ENCODE assay signal across 13 cellular contexts in genomic region chr15:49471733-49472132, GRCh38. TPM values are rescaled to one million over a fixed set of nuclear protein-coding genes. Genes with fewer than 3 reads are reported as not detected.
DNase-seq lines count a peak whose midpoint lies in the region; ATAC-seq and TF ChIP-seq lines count a peak whose summit lies in the region.
"Had no signal": no experiment of that assay in that cellular context is flagged by ENCODE, and none has a peak within 500 bp of the region (broad histone marks: within the 10 kb centered on the region; RNA-seq: fewer than 3 reads in every experiment).

No MANE protein-coding gene starts in this region.

- TF ChIP-seq POLR2A in uterus (IDR thresholded peaks at IDR 0.05): no peak

- ATAC-seq in activated naive CD8-positive, alpha-beta T cell treated with anti-CD3 and anti-CD28 coated beads, Interleukin-2, amount 50 U/mL, for 24 hours: no peak
- ATAC-seq in HG02852 (IDR thresholded peaks at IDR 0.05; ENCODE audit: unreplicated experiment): peak; percentile 75
- ATAC-seq: stimulated activated memory B cell treated with anti-CD40 and anti-IgM and Interleukin-4, amounts not matched to agents 10 μg/mL and 1 μg/mL and 100 μg/mL, for 72 hours had no signal

- H3K27ac ChIP-seq in uterus: peak overlapping the region; percentile 71 to 85
- H3K27ac ChIP-seq: epithelial cell of prostate, SJCRH30 had no signal

- no peaks in the 10 kb centered on the region for H3K36me3 ChIP-seq in uterus

- H3K4me1 ChIP-seq in uterus: peaks cover 0 to 10% of the 10 kb centered on the region in 2 donors
- H3K4me1 ChIP-seq: SJCRH30 had no signal

- intact Hi-C loops in uterus (cut with DNase I; ENCODE audit: low total_unique reads): no loop called here

- no peaks in the 10 kb centered on the region for H3K9me3 Mint-ChIP-seq in activated naive CD8-positive, alpha-beta T cell treated with anti-CD3 and anti-CD28 coated beads for 36 hours
- H3K9me3 Mint-ChIP-seq in activated naive CD8-positive, alpha-beta T cell treated with anti-CD3 and anti-CD28 coated beads, Interleukin-2, amount 50 U/mL, for 24 hours: no peaks in the 10 kb centered on the region
- H3K9me3 Mint-ChIP-seq: stimulated activated memory B cell treated with anti-CD40 and anti-IgM and Interleukin-4, amounts not matched to agents 10 μg/mL and 1 μg/mL and 100 μg/mL, for 72 hours had no signal

- H3K9me3 ChIP-seq in uterus: no peaks in the 10 kb centered on the region
- H3K9me3 ChIP-seq: SJCRH30 had no signal

- H3K4me3 Mint-ChIP-seq in activated naive CD8-positive, alpha-beta T cell treated with anti-CD3 and anti-CD28 coated beads for 36 hours: no peak overlapping the region
- no peak overlapping the region for H3K4me3 Mint-ChIP-seq in activated naive CD8-positive, alpha-beta T cell treated with anti-CD3 and anti-CD28 coated beads, Interleukin-2, amount 50 U/mL, for 24 hours
- H3K4me3 Mint-ChIP-seq: stimulated activated memory B cell treated with anti-CD40 and anti-IgM and Interleukin-4, amounts not matched to agents 10 μg/mL and 1 μg/mL and 100 μg/mL, for 72 hours had no signal

- H3K36me3 Mint-ChIP-seq in activated naive CD8-positive, alpha-beta T cell treated with anti-CD3 and anti-CD28 coated beads for 36 hours: no peaks in the 10 kb centered on the region
- H3K36me3 Mint-ChIP-seq in activated naive CD8-positive, alpha-beta T cell treated with anti-CD3 and anti-CD28 coated beads, Interleukin-2, amount 50 U/mL, for 24 hours (ENCODE audit: low read depth): no peaks in the 10 kb centered on the region
- H3K36me3 Mint-ChIP-seq: stimulated activated memory B cell treated with anti-CD40 and anti-IgM and Interleukin-4, amounts not matched to agents 10 μg/mL and 1 μg/mL and 100 μg/mL, for 72 hours had no signal

- H3K27me3 ChIP-seq in uterus: no peaks in the 10 kb centered on the region
- H3K27me3 ChIP-seq: SJCRH30 had no signal

- H3K27ac Mint-ChIP-seq in activated naive CD8-positive, alpha-beta T cell treated with anti-CD3 and anti-CD28 coated beads for 36 hours: no peak overlapping the region
- H3K27ac Mint-ChIP-seq in activated naive CD8-positive, alpha-beta T cell treated with anti-CD3 and anti-CD28 coated beads, Interleukin-2, amount 50 U/mL, for 24 hours: no peak overlapping the region
- H3K27ac Mint-ChIP-seq: stimulated activated memory B cell treated with anti-CD40 and anti-IgM and Interleukin-4, amounts not matched to agents 10 μg/mL and 1 μg/mL and 100 μg/mL, for 72 hours had no signal

- H3K4me3 ChIP-seq in uterus: no peak overlapping the region
- H3K4me3 ChIP-seq: SJCRH30 had no signal

- DNase-seq in activated naive CD8-positive, alpha-beta T cell treated with anti-CD3 and anti-CD28 coated beads for 36 hours: peak; percentile 2
- DNase-seq in activated naive CD8-positive, alpha-beta T cell treated with anti-CD3 and anti-CD28 coated beads, Interleukin-2, amount 50 U/mL, for 24 hours: no peak
- peak; percentile 47 for DNase-seq in LHCN-M2 (ENCODE audit: low read depth)
- peak in 1 of 2 donors; percentile 24 for DNase-seq in uterus
- no peak for DNase-seq in HuH-7 (ENCODE audit: low spot score)
- no peak for DNase-seq in NCI-H446 treated with DMSO at 0.1 percent for 48 hours (lab: John Stamatoyannopoulos, UW)
- no peak for DNase-seq in middle frontal gyrus (ENCODE audit: extremely low spot score, low spot score)
- DNase-seq: aorta had no signal

- no peak for TF ChIP-seq CTCF in uterus (IDR thresholded peaks at IDR 0.05)

- peaks cover 7% of the 10 kb centered on the region for H3K4me1 Mint-ChIP-seq in activated naive CD8-positive, alpha-beta T cell treated with anti-CD3 and anti-CD28 coated beads for 36 hours
- H3K4me1 Mint-ChIP-seq in activated naive CD8-positive, alpha-beta T cell treated with anti-CD3 and anti-CD28 coated beads, Interleukin-2, amount 50 U/mL, for 24 hours: peaks cover 3% of the 10 kb centered on the region
- H3K4me1 Mint-ChIP-seq: stimulated activated memory B cell treated with anti-CD40 and anti-IgM and Interleukin-4, amounts not matched to agents 10 μg/mL and 1 μg/mL and 100 μg/mL, for 72 hours had no signal

- no peaks in the 10 kb centered on the region for H3K27me3 Mint-ChIP-seq in activated naive CD8-positive, alpha-beta T cell treated with anti-CD3 and anti-CD28 coated beads for 36 hours
- H3K27me3 Mint-ChIP-seq in activated naive CD8-positive, alpha-beta T cell treated with anti-CD3 and anti-CD28 coated beads, Interleukin-2, amount 50 U/mL, for 24 hours: peaks cover 5% of the 10 kb centered on the region
- H3K27me3 Mint-ChIP-seq: stimulated activated memory B cell treated with anti-CD40 and anti-IgM and Interleukin-4, amounts not matched to agents 10 μg/mL and 1 μg/mL and 100 μg/mL, for 72 hours had no signal

RNA-seq across cellular contexts. Expression of gene FGF7, which starts 48.7 kb away (rescaled TPM):
- not detected for total RNA-seq in activated naive CD8-positive, alpha-beta T cell treated with anti-CD3 and anti-CD28 coated beads for 36 hours
- total RNA-seq in LHCN-M2 (2014; rRNA removed) (6.5 and 7.9 TPM in 2 replicates), uterus (100 to 1,000 TPM in 2 of 4 donors, 10 to 100 TPM in 2; 57.6 to 137 (median 102) TPM)
- 5.0 TPM for polyA plus RNA-seq in LHCN-M2 (2012)
- total RNA-seq: G401 had no signal

Comparison
In these comparisons a context has a peak if more than half of its experiments do, and no peak if none do; other contexts are left out.
1. DNase-seq: peak in activated naive CD8-positive, alpha-beta T cell treated with anti-CD3 and anti-CD28 coated beads for 36 hours (single experiment) and LHCN-M2 (single experiment); none in activated naive CD8-positive, alpha-beta T cell treated with anti-CD3 and anti-CD28 coated beads, Interleukin-2, amount 50 U/mL, for 24 hours (single experiment), HuH-7 (single experiment), NCI-H446 treated with DMSO at 0.1 percent for 48 hours (single experiment) and middle frontal gyrus (single experiment).